Comparison of ENCODE assay signal across 9 cellular contexts in genomic region chr9:105355810-105356209, GRCh38.
A peak's percentile ranks its signal among the peaks of the same experiment; 100 is the strongest.
DNase-seq lines count a peak whose midpoint lies in the region; ATAC-seq and TF ChIP-seq lines count a peak whose summit lies in the region.
"Had no signal": no experiment of that assay in that cellular context is flagged by ENCODE, and none has a peak within 500 bp of the region (broad histone marks: within the 10 kb centered on the region; RNA-seq: fewer than 3 reads in every experiment).

No MANE protein-coding gene starts in this region.

- H3K4me1 ChIP-seq in Karpas-422 (ENCODE audit: low read length), result no peaks in the 10 kb centered on the region

- no peaks in the 10 kb centered on the region for H3K27me3 ChIP-seq in Karpas-422 (ENCODE audit: low read length)

- no peaks in the 10 kb centered on the region for H4K20me1 ChIP-seq in Karpas-422 (ENCODE audit: insufficient read depth, low read depth, low read length)

- H3K4me3 ChIP-seq in epithelial cell of esophagus (ENCODE audit: low read length) (no peak overlapping the region), Karpas-422 (ENCODE audit: low read length) (no peak overlapping the region)

- no peaks in the 10 kb centered on the region for H3K79me2 ChIP-seq in Karpas-422 (ENCODE audit: low read length)

- no peak overlapping the region for H2AFZ ChIP-seq in Karpas-422 (ENCODE audit: low read length)

- no peak overlapping the region for H3K4me2 ChIP-seq in Karpas-422 (ENCODE audit: low read depth, low read length, poor library complexity, severe bottlenecking)

- H3K9ac ChIP-seq in Karpas-422 (ENCODE audit: low read length), result no peak overlapping the region

- DNase-seq in ELR (ENCODE audit: low read depth) (peak; percentile 20), GM20000 (ENCODE audit: low spot score) (peak; percentile 25), epithelial cell of esophagus (ENCODE audit: low read depth) (peak; percentile 53), NK-92 (lab: John Stamatoyannopoulos, UW; ENCODE audit: unreplicated experiment) (no peak), Karpas-422 (no peak), AG08396 (ENCODE audit: low spot score) (no peak), retina (no peak)
- DNase-seq: NCI-H1930 had no signal

- no peak overlapping the region for H3K27ac ChIP-seq in Karpas-422 (ENCODE audit: low read length)

- peak; percentile 61 for ATAC-seq in HG03520 (IDR thresholded peaks at IDR 0.05; ENCODE audit: unreplicated experiment)

- no peaks in the 10 kb centered on the region for H3K36me3 ChIP-seq in Karpas-422 (ENCODE audit: insufficient read depth, low read length)

- H3K9me3 ChIP-seq in Karpas-422 (ENCODE audit: low read length), result no peaks in the 10 kb centered on the region

- TF ChIP-seq CTCF in GM20000 (IDR thresholded peaks at IDR 0.05; ENCODE audit: extremely low read depth, missing control alignments), result no peak
- TF ChIP-seq CTCF in epithelial cell of esophagus (IDR thresholded peaks at IDR 0.05; ENCODE audit: insufficient read depth, low read depth, low read length, missing control alignments), result peak; percentile 2

- H3K9me2 ChIP-seq in Karpas-422 (replicated peaks; ENCODE audit: insufficient read depth, low read length), result no peaks in the 10 kb centered on the region

Comparison
In these comparisons a context has a peak if more than half of its experiments do, and no peak if none do; other contexts are left out.
1. DNase-seq: peak in ELR (single experiment), GM20000 (single experiment) and epithelial cell of esophagus (single experiment); none in NK-92 (single experiment), Karpas-422 (single experiment), AG08396 (single experiment) and retina (single experiment).